20 cellular contexts compared by ENCODE assay signal in the genomic region with DNA sequence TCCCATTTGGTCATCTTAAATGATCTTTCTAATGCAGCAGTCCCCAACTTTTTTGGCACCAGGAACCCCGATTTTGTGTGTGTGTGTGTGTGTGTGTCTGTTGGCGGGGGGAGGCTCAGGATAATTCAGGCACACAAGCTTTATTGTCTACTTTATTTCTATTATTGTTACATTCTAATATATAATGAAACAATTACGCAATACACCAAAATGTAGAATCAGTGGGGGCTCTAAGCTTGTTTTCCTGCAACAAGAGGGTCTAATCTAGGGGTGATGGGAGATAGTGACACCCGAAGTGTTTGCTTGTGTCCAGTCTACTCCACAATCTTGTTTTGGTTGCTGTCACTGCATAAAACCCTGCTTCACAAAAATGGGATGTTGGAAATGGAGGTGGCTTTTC.
A peak's percentile ranks its signal among the peaks of the same experiment; 100 is the strongest.
DNase-seq lines count a peak whose midpoint lies in the region; ATAC-seq, FAIRE-seq and TF ChIP-seq lines count a peak whose summit lies in the region.
"Had no signal": no experiment of that assay in that cellular context is flagged by ENCODE, and none has a peak within 500 bp of the region (broad histone marks: within the 10 kb centered on the region; RNA-seq: fewer than 3 reads in every experiment).

No MANE protein-coding gene starts in this region.

- intact Hi-C loops in HepG2 (cut with micrococcal nuclease; ENCODE audit: unreplicated experiment) = no loop called here
- intact Hi-C loops in right lobe of liver (cut with DNase I) = no loop called here
- intact Hi-C loops in K562 (cut with micrococcal nuclease) = no loop called here
- intact Hi-C loops in lower lobe of right lung (cut with DNase I) = no loop called here

- H3K4me2 ChIP-seq in HepG2 (ENCODE audit: low read depth, low read length) = no peak overlapping the region
- H3K4me2 ChIP-seq in K562 (ENCODE audit: insufficient read depth, low read length) = no peak overlapping the region
- H3K4me2 ChIP-seq: A549; BLaER1 treated with 17β-estradiol and CSF1 and Interleukin-3, amounts not matched to agents 10 nM and 100 nM had no signal

- H3K36me3 ChIP-seq in HepG2 (replicated peaks in 1 of 2; ENCODE audit: control insufficient read depth in 1 of 2, insufficient read depth in 2 of 2, low read length in 2 of 2) = no peaks in the 10 kb centered on the region
- H3K36me3 ChIP-seq in right lobe of liver = no peaks in the 10 kb centered on the region
- H3K36me3 ChIP-seq in K562 (ENCODE audit: control insufficient read depth, insufficient read depth, low read length) = no peaks in the 10 kb centered on the region
- H3K36me3 ChIP-seq in lower lobe of right lung = no peaks in the 10 kb centered on the region
- H3K36me3 ChIP-seq: BLaER1 treated with 17β-estradiol and CSF1 and Interleukin-3, amounts not matched to agents 10 nM and 100 nM had no signal

- H3K4me3 ChIP-seq in HepG2 (replicated peaks in 1 of 3; ENCODE audit: insufficient read depth in 1 of 3, low read depth in 2 of 3, low read length in 3 of 3) = no peak overlapping the region
- H3K4me3 ChIP-seq in right lobe of liver = no peak overlapping the region
- no peak overlapping the region for H3K4me3 ChIP-seq in K562
- no peak overlapping the region for H3K4me3 ChIP-seq in lower lobe of right lung
- H3K4me3 ChIP-seq: A549; BLaER1 treated with 17β-estradiol and CSF1 and Interleukin-3, amounts not matched to agents 10 nM and 100 nM had no signal

- no peaks in the 10 kb centered on the region for H3K36me3 Mint-ChIP-seq in activated T-cell treated with anti-CD3 and anti-CD28 coated beads, Interleukin-2, amount 50 U/mL, for 4 hours (ENCODE audit: insufficient read depth)
- H3K36me3 Mint-ChIP-seq: CD8-positive, alpha-beta T cell had no signal

- H3K4me1 Mint-ChIP-seq in activated T-cell treated with anti-CD3 and anti-CD28 coated beads, Interleukin-2, amount 50 U/mL, for 4 hours (ENCODE audit: low read depth) = no peaks in the 10 kb centered on the region
- H3K4me1 Mint-ChIP-seq: B cell had no signal

- peaks cover 89% of the 10 kb centered on the region for H3K9me3 ChIP-seq in HepG2 (ENCODE audit: low read length)
- no peaks in the 10 kb centered on the region for H3K9me3 ChIP-seq in right lobe of liver
- H3K9me3 ChIP-seq in K562 (replicated peaks; ENCODE audit: control insufficient read depth, insufficient read depth, low read depth, low read length) = no peaks in the 10 kb centered on the region
- H3K9me3 ChIP-seq in lower lobe of right lung = peaks cover 4% of the 10 kb centered on the region
- H3K9me3 ChIP-seq: A549; BLaER1 treated with 17β-estradiol and CSF1 and Interleukin-3, amounts not matched to agents 10 nM and 100 nM; Caco-2 had no signal

- TF ChIP-seq POLR2A in HepG2 (IDR thresholded peaks at IDR 0.05; ENCODE audit: insufficient read depth in 1 of 2, low read depth in 2 of 2, low read length in 2 of 2) = no peak
- TF ChIP-seq POLR2A in right lobe of liver (IDR thresholded peaks at IDR 0.05) = no peak
- TF ChIP-seq POLR2A in K562 (conservative IDR thresholded peaks at IDR 0.05) = no peak

- TF ChIP-seq CTCF in HepG2 (CRISPR knock-in tag; IDR thresholded peaks at IDR 0.05) = no peak
- TF ChIP-seq CTCF in right lobe of liver (IDR thresholded peaks at IDR 0.05) = no peak
- no peak for TF ChIP-seq CTCF in K562 (IDR thresholded peaks at IDR 0.05 in 2 of 3, conservative IDR thresholded peaks at IDR 0.05 in 1 of 3; ENCODE audit: insufficient read depth in 2 of 3, low read depth in 1 of 3, low read length in 3 of 3)
- TF ChIP-seq CTCF in lower lobe of right lung (IDR thresholded peaks at IDR 0.05) = no peak

- no peak overlapping the region for H2AFZ ChIP-seq in HepG2 (ENCODE audit: low read length)
- no peak overlapping the region for H2AFZ ChIP-seq in K562 (ENCODE audit: low read depth, low read length)

- FAIRE-seq in HepG2 (lab: Jason Lieb, UNC) (no peak), K562 (lab: Jason Lieb, UNC) (no peak)
- FAIRE-seq: A549, G401.6, GM12891, GM18507 had no signal

- H3K79me2 ChIP-seq in HepG2 (ENCODE audit: insufficient read depth, low read length) (no peaks in the 10 kb centered on the region), K562 (ENCODE audit: control insufficient read depth, insufficient read depth, low read length) (no peaks in the 10 kb centered on the region)

- H3K9ac ChIP-seq in HepG2 (ENCODE audit: insufficient read depth, low read depth, low read length) (no peak overlapping the region), K562 (ENCODE audit: insufficient read depth in 1 of 2, low read depth in 2 of 2, low read length in 2 of 2) (no peak overlapping the region)
- H3K9ac ChIP-seq: BLaER1 treated with 17β-estradiol and CSF1 and Interleukin-3, amounts not matched to agents 10 nM and 100 nM had no signal

- H4K20me1 ChIP-seq in HepG2 (ENCODE audit: insufficient read depth, low read length) = no peaks in the 10 kb centered on the region
- no peaks in the 10 kb centered on the region for H4K20me1 ChIP-seq in K562 (replicated peaks; ENCODE audit: control insufficient read depth, insufficient read depth, low read length)
- H4K20me1 ChIP-seq: BLaER1 treated with 17β-estradiol and CSF1 and Interleukin-3, amounts not matched to agents 10 nM and 100 nM had no signal

- TF ChIP-seq EP300 in HepG2 (IDR thresholded peaks at IDR 0.05; ENCODE audit: low read depth in 2 of 2, low read length in 2 of 2) = no peak
- no peak for TF ChIP-seq EP300 in HepG2 (CRISPR knock-in tag; IDR thresholded peaks at IDR 0.05; ENCODE audit: borderline replicate concordance)
- TF ChIP-seq EP300 in K562 (IDR thresholded peaks at IDR 0.05; ENCODE audit: low read length) = no peak

- no peak overlapping the region for H3K4me3 Mint-ChIP-seq in activated T-cell treated with anti-CD3 and anti-CD28 coated beads, Interleukin-2, amount 50 U/mL, for 4 hours
- H3K4me3 Mint-ChIP-seq: B cell; CD4-positive, alpha-beta T cell; CD8-positive, alpha-beta T cell had no signal

- 1% methylated on average over 4 of the region's 4 CpGs for WGBS in HepG2 (ENCODE audit: low lambda C conversion rate)
- 24% methylated on average over 4 of the region's 4 CpGs for WGBS in right lobe of liver (ENCODE audit: insufficient coverage, low coverage, low lambda C conversion rate, missing lambda C conversion rate)
- WGBS in K562 (ENCODE audit: insufficient coverage, low coverage, missing lambda C conversion rate) = 6% methylated on average over 3 of the region's 4 CpGs

- BruUV-seq in HepG2 (replicated peaks; lab: Mats Ljungman, UMichigan) = no TSS peak
- no TSS peak for BruUV-seq in K562 (replicated peaks; lab: Mats Ljungman, UMichigan)

- H3K27ac ChIP-seq in HepG2 (ENCODE audit: extremely low read length, insufficient read depth, low read length) = no peak overlapping the region
- no peak overlapping the region for H3K27ac ChIP-seq in right lobe of liver
- no peak overlapping the region for H3K27ac ChIP-seq in K562 (ENCODE audit: extremely low read depth, low read depth, low read length)
- no peak overlapping the region for H3K27ac ChIP-seq in lower lobe of right lung
- H3K27ac ChIP-seq: 22Rv1; A549; BLaER1 treated with 17β-estradiol and CSF1 and Interleukin-3, amounts not matched to agents 10 nM and 100 nM; C4-2B had no signal

- H3K27me3 ChIP-seq in HepG2 (ENCODE audit: control insufficient read depth in 1 of 2, insufficient read depth in 2 of 2, low read length in 2 of 2) (no peaks in the 10 kb centered on the region), right lobe of liver (no peaks in the 10 kb centered on the region), K562 (ENCODE audit: control insufficient read depth in 2 of 2, insufficient read depth in 2 of 2, low read length in 2 of 2) (no peaks in the 10 kb centered on the region), lower lobe of right lung (ENCODE audit: low read depth) (no peaks in the 10 kb centered on the region)
- H3K27me3 ChIP-seq: BLaER1 treated with 17β-estradiol and CSF1 and Interleukin-3, amounts not matched to agents 10 nM and 100 nM had no signal

- no peaks in the 10 kb centered on the region for H3K9me1 ChIP-seq in K562 (ENCODE audit: control insufficient read depth, insufficient read depth, low read length)

- CTCF ChIA-PET in HepG2 (lab: Yijun Ruan, JAX; ENCODE audit: low intra/inter-chr PET ratio, low total read pairs) = no interaction called here
- CTCF ChIA-PET in K562 (lab: Yijun Ruan, JAX; ENCODE audit: low intra/inter-chr PET ratio) = no interaction called here

- ATAC-seq in HepG2 (no peak), right lobe of liver (no peak), K562 (no peak), lower lobe of right lung (no peak)
- ATAC-seq in activated T-cell treated with anti-CD3 and anti-CD28 coated beads, Interleukin-2, amount 50 U/mL, for 4 hours = no peak
- ATAC-seq: A549; CD8-positive, alpha-beta T cell had no signal

- in situ Hi-C loops in HepG2 (cut with HindIII; ENCODE audit: extremely low pct_ligation_motif_present, low pct_unique_long_range_greater_than_20kb) = no loop called here
- in situ Hi-C loops in K562 (cut with MboI) = no loop called here

- POLR2A ChIA-PET in HepG2 (lab: Yijun Ruan, JAX) = no interaction called here
- POLR2A ChIA-PET in K562 (lab: Yijun Ruan, JAX) = no interaction called here

- TF ChIP-seq RAD21 in HepG2 (CRISPR knock-in tag; IDR thresholded peaks at IDR 0.05) (no peak), K562 (CRISPR knock-in tag; conservative IDR thresholded peaks at IDR 0.05 in 1 of 2, IDR thresholded peaks at IDR 0.05 in 1 of 2) (no peak)

- peaks cover 21% of the 10 kb centered on the region for H3K9me3 Mint-ChIP-seq in activated T-cell treated with anti-CD3 and anti-CD28 coated beads, Interleukin-2, amount 50 U/mL, for 4 hours

- no peaks in the 10 kb centered on the region for H3K27me3 Mint-ChIP-seq in activated T-cell treated with anti-CD3 and anti-CD28 coated beads, Interleukin-2, amount 50 U/mL, for 4 hours (ENCODE audit: low read depth)
- H3K27me3 Mint-ChIP-seq: B cell; CD4-positive, alpha-beta T cell had no signal

- H3K4me1 ChIP-seq in HepG2 (ENCODE audit: insufficient read depth, low read length) (no peaks in the 10 kb centered on the region), right lobe of liver (no peaks in the 10 kb centered on the region), K562 (replicated peaks in 1 of 2; ENCODE audit: control insufficient read depth in 2 of 2, insufficient read depth in 2 of 2, low read length in 2 of 2) (no peaks in the 10 kb centered on the region), lower lobe of right lung (no peaks in the 10 kb centered on the region)
- H3K4me1 ChIP-seq: A549; BLaER1 treated with 17β-estradiol and CSF1 and Interleukin-3, amounts not matched to agents 10 nM and 100 nM; Caco-2 had no signal

- DNase-seq in HepG2 (ENCODE audit: low spot score) (no peak), right lobe of liver (no peak), K562 (ENCODE audit: extremely low read depth in 1 of 4, low spot score in 3 of 4) (no peak), lower lobe of right lung (no peak)
- DNase-seq in activated T-cell treated with anti-CD3 and anti-CD28 coated beads, Interleukin-2, amount 50 U/mL, for 4 hours = no peak
- DNase-seq: AML-193; Caco-2; Calu3; CD4-positive, alpha-beta T cell; CD8-positive, alpha-beta T cell; DMS79 treated with DMSO at 0.1 percent for 48 hours; GF-D8 had no signal

TF ChIP-seq in HepG2, 621 proteins besides CTCF, POLR2A, EP300 and RAD21 (continues in another document):
- TF ChIP-seq ATF7 (IDR thresholded peaks at IDR 0.05) (peak; percentile 25; the same call in 1 of the 2 replicates), ATF7 (CRISPR knock-in tag; IDR thresholded peaks at IDR 0.05) (no peak)
